ENCODE assay signal across 13 cellular contexts in the genomic region with DNA sequence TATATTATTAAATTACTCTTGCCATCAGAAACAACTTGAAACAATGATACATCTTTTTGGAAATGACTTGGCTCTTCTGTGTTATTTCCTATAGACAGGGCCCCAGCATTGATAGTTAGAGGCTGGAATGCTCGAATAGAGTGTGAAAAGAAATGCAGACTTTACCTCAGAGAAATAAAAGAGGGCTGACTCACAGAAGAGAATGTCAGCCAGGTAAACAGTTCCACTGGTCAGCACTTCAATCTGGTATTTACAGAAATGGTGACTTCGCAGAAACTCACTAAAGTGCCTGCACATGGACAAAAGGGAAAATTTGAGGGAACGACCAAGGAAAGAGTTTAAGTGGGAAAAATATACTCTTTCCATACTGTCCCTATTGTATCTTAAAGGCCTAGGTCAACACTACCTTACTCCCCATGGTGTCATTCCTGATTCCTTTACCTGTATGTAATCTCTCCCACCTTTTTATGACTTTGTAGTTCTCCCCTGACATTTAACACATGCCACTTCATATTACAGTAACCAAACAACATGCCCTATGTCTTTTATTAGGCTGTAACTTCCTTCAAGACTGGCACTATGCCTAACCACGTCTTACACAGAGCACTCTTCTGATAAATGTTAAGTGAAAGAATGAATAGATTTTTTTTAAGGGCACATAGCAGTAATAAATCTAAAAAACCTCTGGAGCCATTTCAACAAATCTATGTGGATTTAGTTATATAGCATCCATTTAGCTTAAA. TPM values are rescaled to one million over a fixed set of nuclear protein-coding genes. Genes with fewer than 3 reads are reported as not detected.
A peak's percentile ranks its signal among the peaks of the same experiment; 100 is the strongest.
DNase-seq lines count a peak whose midpoint lies in the region; ATAC-seq and TF ChIP-seq lines count a peak whose summit lies in the region.
"Had no signal": no experiment of that assay in that cellular context is flagged by ENCODE, and none has a peak within 500 bp of the region (broad histone marks: within the 10 kb centered on the region; RNA-seq: fewer than 3 reads in every experiment).

No MANE protein-coding gene starts in this region.

- H3K9me3 ChIP-seq in endodermal cell (ENCODE audit: control insufficient read depth, low read length): no peaks in the 10 kb centered on the region
- no peaks in the 10 kb centered on the region for H3K9me3 ChIP-seq in neural progenitor cell (ENCODE audit: low read depth)
- H3K9me3 ChIP-seq in MG63: no peaks in the 10 kb centered on the region

- H3K4me3 Mint-ChIP-seq in endodermal cell (no peak overlapping the region), neural progenitor cell (no peak overlapping the region)
- H3K4me3 Mint-ChIP-seq: memory B cell had no signal

- H3K36me3 ChIP-seq in endodermal cell (ENCODE audit: control insufficient read depth, insufficient read depth, low read length) (peaks cover 54% of the 10 kb centered on the region), neural progenitor cell (peaks cover 8% of the 10 kb centered on the region), MG63 (peaks cover 21% of the 10 kb centered on the region)

- no peak overlapping the region for H3K4me2 ChIP-seq in neural progenitor cell

- H3F3A ChIP-seq in neural progenitor cell (ENCODE audit: low read depth): peaks cover 6% of the 10 kb centered on the region

- H3K27ac ChIP-seq in endodermal cell (ENCODE audit: low read depth, low read length) (no peak overlapping the region), neural progenitor cell (peak overlapping the region; percentile 4)

- H3K9ac ChIP-seq in endodermal cell (ENCODE audit: extremely low read depth, low read length, poor library complexity, severe bottlenecking) (no peak overlapping the region), neural progenitor cell (no peak overlapping the region)

- H3K36me3 Mint-ChIP-seq in endodermal cell (ENCODE audit: low read depth): peaks cover 57% of the 10 kb centered on the region
- peaks cover 22% of the 10 kb centered on the region for H3K36me3 Mint-ChIP-seq in neural progenitor cell

- H3K27me3 Mint-ChIP-seq in endodermal cell (ENCODE audit: insufficient read depth) (no peaks in the 10 kb centered on the region), neural progenitor cell (ENCODE audit: insufficient read depth, low read depth) (no peaks in the 10 kb centered on the region)
- H3K27me3 Mint-ChIP-seq: memory B cell had no signal

- no peak overlapping the region for H3K4me3 ChIP-seq in endodermal cell (ENCODE audit: low read length)
- H3K4me3 ChIP-seq in neural progenitor cell: no peak overlapping the region
- H3K4me3 ChIP-seq in MG63: no peak overlapping the region

- peaks cover 63% of the 10 kb centered on the region for H3K79me2 ChIP-seq in neural progenitor cell (ENCODE audit: low read depth)

- ATAC-seq in GM18858 (IDR thresholded peaks at IDR 0.05; ENCODE audit: unreplicated experiment): no peak

- TF ChIP-seq CTCF in endodermal cell (conservative IDR thresholded peaks at IDR 0.05) (no peak), neural progenitor cell (IDR thresholded peaks at IDR 0.05) (no peak)

- peak; percentile 47 for DNase-seq in ELR (ENCODE audit: low read depth)
- DNase-seq in M059J (ENCODE audit: low read depth): peak; percentile 80
- DNase-seq in endodermal cell: peak; percentile 52
- no peak for DNase-seq in neural progenitor cell (ENCODE audit: low spot score)
- no peak for DNase-seq in NCI-H82 treated with DMSO at 0.1 percent for 48 hours (lab: John Stamatoyannopoulos, UW; ENCODE audit: unreplicated experiment)
- DNase-seq in putamen (ENCODE audit: low spot score): no peak
- no peak for DNase-seq in MG63
- DNase-seq: activated CD8-positive, alpha-beta memory T cell treated with anti-CD3 and anti-CD28 coated beads, Interleukin-2, amount 50 U/mL, for 4 hours; effector CD4-positive, alpha-beta T cell; NCI-H1436 treated with DMSO at 0.1 percent for 48 hours; stimulated activated CD4-positive, alpha-beta T cell treated with anti-CD3 and anti-CD28 coated beads, Interleukin-12 subunit alpha, Interleukin-12 subunit beta, amount 100 ng/mL, for 4 hours had no signal

- H3K4me1 Mint-ChIP-seq in endodermal cell (peaks cover 15% of the 10 kb centered on the region), neural progenitor cell (peaks cover 3% of the 10 kb centered on the region)

- no peak overlapping the region for H2AFZ ChIP-seq in neural progenitor cell (replicated peaks)

- H3K4me1 ChIP-seq in endodermal cell (ENCODE audit: control insufficient read depth, insufficient read depth, low read length) (no peaks in the 10 kb centered on the region), neural progenitor cell (no peaks in the 10 kb centered on the region)

- no peaks in the 10 kb centered on the region for H3K9me3 Mint-ChIP-seq in endodermal cell
- H3K9me3 Mint-ChIP-seq in neural progenitor cell: no peaks in the 10 kb centered on the region
- H3K9me3 Mint-ChIP-seq: memory B cell had no signal

- 88 to 93% methylated on average over 3 of the region's 4 CpGs for WGBS in endodermal cell (ENCODE audit: insufficient coverage in 1 of 2, insufficient read length in 1 of 2), 2 experiments

- H3K27ac Mint-ChIP-seq in endodermal cell (peak overlapping the region; percentile 22), neural progenitor cell (no peak overlapping the region)
- H3K27ac Mint-ChIP-seq: memory B cell had no signal

- no peaks in the 10 kb centered on the region for H3K27me3 ChIP-seq in endodermal cell (ENCODE audit: control insufficient read depth, insufficient read depth, low read length, poor library complexity, severe bottlenecking)
- H3K27me3 ChIP-seq in neural progenitor cell: no peaks in the 10 kb centered on the region
- H3K27me3 ChIP-seq in MG63: no peaks in the 10 kb centered on the region

- peaks cover 53% of the 10 kb centered on the region for H4K20me1 ChIP-seq in neural progenitor cell (ENCODE audit: low read depth)

RNA-seq across cellular contexts. Expression of gene AKAP10, which starts 36.7 kb away (rescaled TPM):
- 13.1 and 22.2 TPM in 2 replicates for total RNA-seq in M059J (2014; rRNA removed; shearing (Covaris generic))
- 10 to 100 TPM; 29.6 to 39.1 TPM for total RNA-seq in endodermal cell
- polyA plus RNA-seq in endodermal cell (2013, experiment 1 of 2): 17.2 TPM
- 18.3 TPM for polyA plus RNA-seq in endodermal cell (2013, experiment 2 of 2)
- total RNA-seq in neural progenitor cell (ENCODE audit: low replicate concordance): 33.4 and 54.1 TPM in 2 replicates
- 10.0 and 14.4 TPM in 2 replicates for total RNA-seq in MG63 (2014; rRNA removed; shearing (Covaris generic); ENCODE audit: low replicate concordance)

Comparison
In these comparisons a context has a peak if more than half of its experiments do, and no peak if none do; other contexts are left out.
1. DNase-seq: peak in ELR (single experiment), M059J (single experiment) and endodermal cell (single experiment); none in neural progenitor cell (single experiment), NCI-H82 treated with DMSO at 0.1 percent for 48 hours (single experiment), putamen (single experiment) and MG63 (single experiment).